In the genomic region with DNA sequence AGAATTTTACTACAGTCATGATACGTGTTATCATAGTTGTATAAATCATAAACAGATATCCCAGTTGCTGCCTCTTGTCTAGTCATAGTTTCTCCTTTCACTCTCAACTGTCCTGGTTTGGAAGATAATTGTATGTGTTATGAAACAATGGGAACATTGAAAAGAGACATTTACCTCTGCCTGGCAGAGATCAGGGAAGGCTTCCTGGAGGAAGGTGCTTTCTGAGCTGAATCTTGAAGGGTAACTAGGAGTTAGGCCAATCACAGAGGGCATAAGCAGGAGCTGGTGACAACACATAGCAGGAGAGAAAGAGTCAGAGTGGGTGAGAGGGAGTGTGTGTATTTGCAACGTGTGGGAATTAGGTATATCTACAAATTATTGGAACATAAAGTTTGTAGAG, we compare ENCODE assay signal across 11 cellular contexts. TPM values are rescaled to one million over a fixed set of nuclear protein-coding genes. Genes with fewer than 3 reads are reported as not detected.
A peak's percentile ranks its signal among the peaks of the same experiment; 100 is the strongest.
DNase-seq lines count a peak whose midpoint lies in the region; ATAC-seq and TF ChIP-seq lines count a peak whose summit lies in the region.
"Had no signal": no experiment of that assay in that cellular context is flagged by ENCODE, and none has a peak within 500 bp of the region (broad histone marks: within the 10 kb centered on the region; RNA-seq: fewer than 3 reads in every experiment).

No MANE protein-coding gene starts in this region.

- no peak overlapping the region for H3K4me2 ChIP-seq in MM.1S (ENCODE audit: low read depth, low read length)

- CTCF ChIA-PET in Panc1 (lab: Charles Lee): no interaction called here

- H3K27ac Mint-ChIP-seq in T-helper 2 cell treated with Interferon-gamma antibody and Interleukin-4, amounts not matched to agents 5 μg/mL and 100 μg/mL, for 36 hours: peak overlapping the region; percentile 55
- H3K27ac Mint-ChIP-seq in central memory CD8-positive, alpha-beta T cell (ENCODE audit: low read depth): peak overlapping the region; percentile 90

- peak overlapping the region; percentile 16 for H3K4me3 Mint-ChIP-seq in T-helper 2 cell treated with Interferon-gamma antibody and Interleukin-4, amounts not matched to agents 5 μg/mL and 100 μg/mL, for 36 hours
- peak overlapping the region; percentile 87 for H3K4me3 Mint-ChIP-seq in central memory CD8-positive, alpha-beta T cell

- in situ Hi-C loops in Panc1 (cut with HindIII; ENCODE audit: low pct_unique_long_range_greater_than_20kb, low sequenced_read_pairs): loop anchor here (5.0 kb wide), 1 partner anchor 59 kb away; no protein-coding TSS in a partner anchor
- in situ Hi-C loops in gastrocnemius medialis (cut with MboI; ENCODE audit: low sequenced_read_pairs in 4 of 4): no loop called here

- intact Hi-C loops in Panc1 (cut with micrococcal nuclease; ENCODE audit: unreplicated experiment): no loop called here
- intact Hi-C loops in gastrocnemius medialis (cut with DNase I; ENCODE audit: low total_unique reads): no loop called here
- intact Hi-C loops in upper lobe of right lung (cut with DNase I): no loop called here

- POLR2A ChIA-PET in Panc1 (lab: Charles Lee): no interaction called here

- H3K9me2 ChIP-seq in MM.1S (replicated peaks; ENCODE audit: insufficient read depth, low read length): no peaks in the 10 kb centered on the region

- peaks cover 45% of the 10 kb centered on the region for H3K36me3 Mint-ChIP-seq in T-helper 2 cell treated with Interferon-gamma antibody and Interleukin-4, amounts not matched to agents 5 μg/mL and 100 μg/mL, for 36 hours (ENCODE audit: low read depth)
- H3K36me3 Mint-ChIP-seq in central memory CD8-positive, alpha-beta T cell (ENCODE audit: insufficient read depth): peaks cover 18% of the 10 kb centered on the region

- peaks cover 6% of the 10 kb centered on the region; the same call in 1 of the 2 replicates for H3K36me3 ChIP-seq in Panc1 (ENCODE audit: control insufficient read depth, insufficient read depth, low read length)
- no peaks in the 10 kb centered on the region for H3K36me3 ChIP-seq in gastrocnemius medialis
- no peaks in the 10 kb centered on the region for H3K36me3 ChIP-seq in MM.1S (replicated peaks; ENCODE audit: insufficient read depth, low read length)
- peaks cover 6% of the 10 kb centered on the region for H3K36me3 ChIP-seq in upper lobe of right lung
- H3K36me3 ChIP-seq: tibial nerve had no signal

- H3K27me3 Mint-ChIP-seq in T-helper 2 cell treated with Interferon-gamma antibody and Interleukin-4, amounts not matched to agents 5 μg/mL and 100 μg/mL, for 36 hours (ENCODE audit: low read depth): no peaks in the 10 kb centered on the region
- H3K27me3 Mint-ChIP-seq in central memory CD8-positive, alpha-beta T cell: no peaks in the 10 kb centered on the region

- H3K27me3 ChIP-seq in Panc1 (ENCODE audit: control insufficient read depth, insufficient read depth, low read length) (no peaks in the 10 kb centered on the region), gastrocnemius medialis (no peaks in the 10 kb centered on the region), MM.1S (replicated peaks; ENCODE audit: insufficient read depth, low read length) (no peaks in the 10 kb centered on the region), upper lobe of right lung (no peaks in the 10 kb centered on the region)
- H3K27me3 ChIP-seq: tibial nerve had no signal

- no peak overlapping the region for H2AFZ ChIP-seq in MM.1S (ENCODE audit: low read length)

- peaks cover 74% of the 10 kb centered on the region for H3K4me1 Mint-ChIP-seq in T-helper 2 cell treated with Interferon-gamma antibody and Interleukin-4, amounts not matched to agents 5 μg/mL and 100 μg/mL, for 36 hours (ENCODE audit: low read depth)
- H3K4me1 Mint-ChIP-seq in central memory CD8-positive, alpha-beta T cell: peaks cover 78% of the 10 kb centered on the region

- no peak overlapping the region for H3K4me3 ChIP-seq in Panc1 (ENCODE audit: low read depth in 2 of 2, low read length in 2 of 2)
- H3K4me3 ChIP-seq in gastrocnemius medialis: no peak overlapping the region
- H3K4me3 ChIP-seq in MM.1S (ENCODE audit: low read length): no peak overlapping the region
- H3K4me3 ChIP-seq in upper lobe of right lung: no peak overlapping the region
- H3K4me3 ChIP-seq: tibial nerve had no signal

- peaks cover 48% of the 10 kb centered on the region for H4K20me1 ChIP-seq in MM.1S (ENCODE audit: insufficient read depth, low read length)

- H3K9me3 Mint-ChIP-seq in T-helper 2 cell treated with Interferon-gamma antibody and Interleukin-4, amounts not matched to agents 5 μg/mL and 100 μg/mL, for 36 hours: no peaks in the 10 kb centered on the region
- no peaks in the 10 kb centered on the region for H3K9me3 Mint-ChIP-seq in central memory CD8-positive, alpha-beta T cell

- BruUV-seq in Panc1 (replicated peaks; lab: Mats Ljungman, UMichigan): no TSS peak

- H3K4me1 ChIP-seq in Panc1 (ENCODE audit: control insufficient read depth, insufficient read depth, low read length) (peaks cover 56% of the 10 kb centered on the region), gastrocnemius medialis (peaks cover 67 to 76% of the 10 kb centered on the region in 2 donors), MM.1S (ENCODE audit: low read length) (peaks cover 49% of the 10 kb centered on the region), upper lobe of right lung (peaks cover 72% of the 10 kb centered on the region)

- no peak for TF ChIP-seq POLR2A in gastrocnemius medialis (IDR thresholded peaks at IDR 0.05)

- DNase-seq in T-helper 2 cell treated with Interferon-gamma antibody and Interleukin-4, amounts not matched to agents 5 μg/mL and 100 μg/mL, for 36 hours (ENCODE audit: low spot score): no peak
- DNase-seq in T-helper 2 cell: no peak
- no peak for DNase-seq in Panc1 (ENCODE audit: low read depth, low spot score)
- DNase-seq in central memory CD8-positive, alpha-beta T cell (ENCODE audit: low spot score in 2 of 2): no peak
- DNase-seq in gastrocnemius medialis: no peak
- no peak for DNase-seq in SW 1271 (lab: John Stamatoyannopoulos, UW)
- DNase-seq in MM.1S: no peak
- DNase-seq in upper lobe of right lung: no peak
- DNase-seq: DMS79 treated with DMSO at 0.1 percent for 48 hours, NCI-H1436 had no signal

- H3K27ac ChIP-seq in Panc1 (ENCODE audit: low read length) (0 out of 2 replicates have a peak overlapping the region, but pooled peaks have one; percentile 2), gastrocnemius medialis (peak overlapping the region; percentile 36 to 62 (median 48)), MM.1S (ENCODE audit: low read length) (no peak overlapping the region), upper lobe of right lung (no peak overlapping the region)

- H3K9ac ChIP-seq in MM.1S (ENCODE audit: low read length): no peak overlapping the region

- H3K9me3 ChIP-seq in Panc1 (ENCODE audit: control insufficient read depth, insufficient read depth, low read depth, low read length): no peaks in the 10 kb centered on the region
- no peaks in the 10 kb centered on the region for H3K9me3 ChIP-seq in gastrocnemius medialis
- H3K9me3 ChIP-seq in MM.1S (replicated peaks; ENCODE audit: insufficient read depth, low read length): no peaks in the 10 kb centered on the region
- no peaks in the 10 kb centered on the region for H3K9me3 ChIP-seq in upper lobe of right lung
- H3K9me3 ChIP-seq: tibial nerve had no signal

- TF ChIP-seq CTCF in Panc1 (IDR thresholded peaks at IDR 0.05): no peak
- no peak for TF ChIP-seq CTCF in gastrocnemius medialis (IDR thresholded peaks at IDR 0.05 in 4 of 5, conservative IDR thresholded peaks at IDR 0.05 in 1 of 5)
- TF ChIP-seq CTCF in MM.1S (IDR thresholded peaks at IDR 0.05; ENCODE audit: low read length): no peak
- no peak for TF ChIP-seq CTCF in upper lobe of right lung (IDR thresholded peaks at IDR 0.05)

- ATAC-seq in Panc1: no peak
- ATAC-seq in central memory CD8-positive, alpha-beta T cell (replicated peaks; ENCODE audit: extremely low read depth, poor library complexity, severe bottlenecking): no peak
- no peak for ATAC-seq in gastrocnemius medialis
- ATAC-seq in upper lobe of right lung: no peak

- peaks cover 98% of the 10 kb centered on the region for H3K79me2 ChIP-seq in MM.1S (ENCODE audit: low read length)

- peaks cover 19% of the 10 kb centered on the region for H3F3A ChIP-seq in MM.1S (ENCODE audit: insufficient read depth, low read length)

RNA-seq across cellular contexts. Expression of a gene that starts 5.4 kb away (rescaled TPM):
- 205 TPM for total RNA-seq in Panc1 (2021; ENCODE audit: unreplicated experiment)
- polyA plus RNA-seq in Panc1 (2012; ENCODE audit: insufficient read length): 79.0 TPM
- total RNA-seq in gastrocnemius medialis: 10 to 100 TPM; 21.8 to 36.6 (median 28.4) TPM
- 79.1 TPM for total RNA-seq in upper lobe of right lung

Comparison
In these comparisons a context has a peak if more than half of its experiments do, and no peak if none do; other contexts are left out.
1. H3K27ac ChIP-seq: peak in Panc1 (single experiment) and gastrocnemius medialis (4 of 4); none in MM.1S (single experiment) and upper lobe of right lung (single experiment).